8 cellular contexts compared by ENCODE assay signal in the genomic region with DNA sequence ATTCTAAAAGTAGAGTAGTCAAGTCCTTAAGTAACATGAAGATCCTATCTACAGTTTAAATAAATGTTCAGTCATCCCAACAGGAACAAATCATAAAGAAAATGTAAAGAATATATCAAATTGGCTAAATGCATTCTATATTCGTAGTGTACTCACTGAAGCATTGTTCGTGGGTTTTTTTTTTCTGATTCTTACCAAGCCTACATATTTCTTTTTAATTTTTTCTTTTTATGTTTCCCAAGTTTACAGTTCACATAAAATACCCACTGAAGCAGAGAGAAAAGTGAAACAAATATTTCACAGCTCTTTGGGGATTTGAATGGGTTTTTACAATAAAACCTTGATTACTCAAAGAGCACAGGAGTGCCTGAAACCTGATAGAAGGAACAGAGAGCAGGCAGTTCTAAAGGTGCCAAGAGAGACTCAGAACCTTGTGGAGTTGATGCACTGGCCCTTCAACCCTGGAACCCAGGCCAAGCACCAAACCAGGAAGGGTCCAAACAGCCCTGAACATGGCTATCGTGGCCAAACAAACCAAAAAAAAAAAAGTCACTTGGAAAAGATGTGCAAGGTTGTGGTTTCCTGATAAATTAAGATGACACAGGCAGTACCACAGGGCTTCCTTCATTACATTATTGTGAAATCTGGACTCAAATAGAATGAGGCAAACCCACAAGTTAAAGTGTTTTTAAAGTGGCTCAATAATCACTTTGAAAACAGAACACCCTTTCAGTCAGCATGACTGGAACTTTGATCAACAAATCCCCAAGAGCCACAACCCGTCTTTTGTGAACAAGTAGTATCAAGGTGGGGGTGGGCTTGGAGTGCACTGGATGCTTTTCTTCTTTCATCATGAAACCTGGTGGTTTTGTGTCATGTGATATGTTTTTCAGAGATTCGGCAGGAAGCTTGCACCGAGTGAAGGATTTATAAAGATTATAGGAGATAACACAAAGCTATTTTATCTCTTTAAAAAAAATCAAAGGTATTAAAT.
DNase-seq lines count a peak whose midpoint lies in the region; ATAC-seq lines count a peak whose summit lies in the region.

No MANE protein-coding gene starts in this region.

- ATAC-seq in left lobe of liver (peak; percentile 92), HG03520 (IDR thresholded peaks at IDR 0.05; ENCODE audit: unreplicated experiment) (no peak)

- H3K27me3 Mint-ChIP-seq in activated CD4-positive, alpha-beta memory T cell treated with anti-CD3 and anti-CD28 coated beads for 36 hours, result no peaks in the 10 kb centered on the region

- H3K4me1 Mint-ChIP-seq in activated CD4-positive, alpha-beta memory T cell treated with anti-CD3 and anti-CD28 coated beads for 36 hours (ENCODE audit: low read depth), result peaks cover 20% of the 10 kb centered on the region

- intact Hi-C loops in activated CD4-positive, alpha-beta memory T cell treated with anti-CD3 and anti-CD28 coated beads for 36 hours (cut with micrococcal nuclease), result loop anchor here (1.0 kb wide), 2 partner anchors 16 to 65 kb away; no protein-coding TSS in a partner anchor

- no peak overlapping the region for H3K4me3 Mint-ChIP-seq in activated CD4-positive, alpha-beta memory T cell treated with anti-CD3 and anti-CD28 coated beads for 36 hours

- POLR2A ChIA-PET in activated CD4-positive, alpha-beta memory T cell treated with anti-CD3 and anti-CD28 coated beads for 36 hours (lab: Charles Lee), result no interaction called here

- peak; percentile 59 for DNase-seq in activated CD4-positive, alpha-beta T cell treated with anti-CD3 and anti-CD28 coated beads for 48 hours
- no peak for DNase-seq in activated CD4-positive, alpha-beta T cell treated with anti-CD3 and anti-CD28 coated beads, Interleukin-2, amount 50 U/mL, for 4 hours
- peak; percentile 93 for DNase-seq in M059J (ENCODE audit: low read depth)
- DNase-seq in activated CD4-positive, alpha-beta memory T cell treated with anti-CD3 and anti-CD28 coated beads for 36 hours, result peak; percentile 51
- DNase-seq in left lobe of liver (ENCODE audit: low spot score), result peak; percentile 80
- DNase-seq in iPS-NIHi11 (ENCODE audit: low spot score), result no peak
- DNase-seq in NCI-H1092 (lab: John Stamatoyannopoulos, UW), result no peak

- peak overlapping the region; percentile 74 for H3K27ac Mint-ChIP-seq in activated CD4-positive, alpha-beta memory T cell treated with anti-CD3 and anti-CD28 coated beads for 36 hours

- no peaks in the 10 kb centered on the region for H3K36me3 Mint-ChIP-seq in activated CD4-positive, alpha-beta memory T cell treated with anti-CD3 and anti-CD28 coated beads for 36 hours

- H3K9me3 Mint-ChIP-seq in activated CD4-positive, alpha-beta memory T cell treated with anti-CD3 and anti-CD28 coated beads for 36 hours, result peaks cover 2% of the 10 kb centered on the region

- CTCF ChIA-PET in activated CD4-positive, alpha-beta memory T cell treated with anti-CD3 and anti-CD28 coated beads for 36 hours (lab: Charles Lee), result no interaction called here

Comparison
In these comparisons a context has a peak if more than half of its experiments do, and no peak if none do; other contexts are left out.
1. DNase-seq: peak in activated CD4-positive, alpha-beta T cell treated with anti-CD3 and anti-CD28 coated beads for 48 hours (single experiment), M059J (single experiment), activated CD4-positive, alpha-beta memory T cell treated with anti-CD3 and anti-CD28 coated beads for 36 hours (single experiment) and left lobe of liver (single experiment); none in activated CD4-positive, alpha-beta T cell treated with anti-CD3 and anti-CD28 coated beads, Interleukin-2, amount 50 U/mL, for 4 hours (0 of 2), iPS-NIHi11 (single experiment) and NCI-H1092 (single experiment).